9 cellular contexts compared by ENCODE assay signal in genomic region chr9:23492126-23493002, GRCh38.
DNase-seq lines count a peak whose midpoint lies in the region; ATAC-seq, FAIRE-seq and TF ChIP-seq lines count a peak whose summit lies in the region.
"Had no signal": no experiment of that assay in that cellular context is flagged by ENCODE, and none has a peak within 500 bp of the region (broad histone marks: within the 10 kb centered on the region; RNA-seq: fewer than 3 reads in every experiment).

No MANE protein-coding gene starts in this region.

- CTCF ChIA-PET in activated naive CD4-positive, alpha-beta T cell treated with anti-CD3 and anti-CD28 coated beads for 36 hours (lab: Charles Lee): no interaction called here

- dilution Hi-C loops in keratinocyte (cut with MboI; ENCODE audit: extremely low pct_ligation_motif_present, low sequenced_read_pairs): no loop called here

- H3K27ac ChIP-seq in keratinocyte (ENCODE audit: control insufficient read depth, insufficient read depth, low read length): no peak overlapping the region

- FAIRE-seq in keratinocyte (lab: Jason Lieb, UNC): peak; percentile 69

- peak; percentile 53 to 75 (median 73) for TF ChIP-seq CTCF in keratinocyte (optimal IDR thresholded peaks at IDR 0.05 in 1 of 3, IDR thresholded peaks at IDR 0.05 in 1 of 3, conservative IDR thresholded peaks at IDR 0.05 in 1 of 3; ENCODE audit: extremely low read depth in 1 of 3, insufficient read depth in 2 of 3, low read length in 3 of 3)

- intact Hi-C loops in activated naive CD4-positive, alpha-beta T cell treated with anti-CD3 and anti-CD28 coated beads for 36 hours (cut with micrococcal nuclease): loop anchor here (10.0 kb wide), 2 partner anchors 368 to 968 kb away; no protein-coding TSS in a partner anchor

- POLR2A ChIA-PET in naive thymus-derived CD8-positive, alpha-beta T cell (lab: Charles Lee): no interaction called here

- no peaks in the 10 kb centered on the region for H3K27me3 Mint-ChIP-seq in activated naive CD4-positive, alpha-beta T cell treated with anti-CD3 and anti-CD28 coated beads for 36 hours (ENCODE audit: low read depth)
- no peaks in the 10 kb centered on the region for H3K27me3 Mint-ChIP-seq in naive thymus-derived CD8-positive, alpha-beta T cell
- H3K27me3 Mint-ChIP-seq: B cell had no signal

- no peaks in the 10 kb centered on the region for H3K79me2 ChIP-seq in keratinocyte (ENCODE audit: control insufficient read depth, insufficient read depth, low read length)

- no peak overlapping the region for H3K4me3 ChIP-seq in keratinocyte (ENCODE audit: control insufficient read depth in 2 of 3, extremely low read depth in 1 of 3, insufficient read depth in 2 of 3, low read depth in 1 of 3, low read length in 3 of 3)

- no peak for ATAC-seq in naive thymus-derived CD8-positive, alpha-beta T cell

- no peaks in the 10 kb centered on the region for H3K9me1 ChIP-seq in keratinocyte (ENCODE audit: control insufficient read depth, extremely low read depth, insufficient read depth, low read length)

- H2AFZ ChIP-seq in keratinocyte (ENCODE audit: control insufficient read depth, low read length): no peak overlapping the region

- H3K4me1 ChIP-seq in keratinocyte (ENCODE audit: control insufficient read depth, extremely low read depth, insufficient read depth, low read length): peaks cover 2% of the 10 kb centered on the region

- no peaks in the 10 kb centered on the region for H3K9me3 ChIP-seq in keratinocyte (ENCODE audit: control insufficient read depth, low read depth, low read length)

- no peak overlapping the region for H3K9ac ChIP-seq in keratinocyte (ENCODE audit: control insufficient read depth, extremely low read depth, insufficient read depth, low read length)

- no peaks in the 10 kb centered on the region for H3K27me3 ChIP-seq in keratinocyte (ENCODE audit: control insufficient read depth, extremely low read depth, insufficient read depth, low read length)

- DNase-seq in NCI-H2029 treated with DMSO at 0.1 percent for 48 hours (lab: John Stamatoyannopoulos, UW): peak; percentile 1
- no peak for DNase-seq in NCI-H2029 (lab: John Stamatoyannopoulos, UW)
- peak; percentile 7 for DNase-seq in NCI-H1048 (lab: John Stamatoyannopoulos, UW)
- DNase-seq in SW480 (ENCODE audit: low spot score): peak; percentile 54
- DNase-seq in keratinocyte (ENCODE audit: low read depth, low spot score): no peak
- DNase-seq in activated CD4-positive, alpha-beta T cell treated with anti-CD3 and anti-CD28 coated beads for 1 hour: no peak
- no peak for DNase-seq in activated naive CD4-positive, alpha-beta T cell treated with anti-CD3 and anti-CD28 coated beads for 36 hours
- DNase-seq in naive thymus-derived CD8-positive, alpha-beta T cell: no peak

- H3K36me3 ChIP-seq in keratinocyte (ENCODE audit: control insufficient read depth in 2 of 2, extremely low read depth in 1 of 2, insufficient read depth in 2 of 2, low read length in 2 of 2): no peaks in the 10 kb centered on the region

- no peaks in the 10 kb centered on the region for H3K4me1 Mint-ChIP-seq in activated naive CD4-positive, alpha-beta T cell treated with anti-CD3 and anti-CD28 coated beads for 36 hours (ENCODE audit: low read depth)
- H3K4me1 Mint-ChIP-seq in naive thymus-derived CD8-positive, alpha-beta T cell: no peaks in the 10 kb centered on the region
- H3K4me1 Mint-ChIP-seq: B cell had no signal

- H3K9me3 Mint-ChIP-seq in activated naive CD4-positive, alpha-beta T cell treated with anti-CD3 and anti-CD28 coated beads for 36 hours: peaks cover 3% of the 10 kb centered on the region
- peaks cover 0 to 4% (median 0%) of the 10 kb centered on the region in 9 donors for H3K9me3 Mint-ChIP-seq in naive thymus-derived CD8-positive, alpha-beta T cell

- no peak overlapping the region for H3K27ac Mint-ChIP-seq in activated naive CD4-positive, alpha-beta T cell treated with anti-CD3 and anti-CD28 coated beads for 36 hours
- H3K27ac Mint-ChIP-seq in naive thymus-derived CD8-positive, alpha-beta T cell: no peak overlapping the region
- H3K27ac Mint-ChIP-seq: B cell had no signal

- H3K36me3 Mint-ChIP-seq in activated naive CD4-positive, alpha-beta T cell treated with anti-CD3 and anti-CD28 coated beads for 36 hours (ENCODE audit: low read depth): no peaks in the 10 kb centered on the region
- H3K36me3 Mint-ChIP-seq in naive thymus-derived CD8-positive, alpha-beta T cell: no peaks in the 10 kb centered on the region

- H4K20me1 ChIP-seq in keratinocyte (ENCODE audit: control insufficient read depth, extremely low read depth, insufficient read depth, low read length): no peaks in the 10 kb centered on the region

- H3K4me2 ChIP-seq in keratinocyte (ENCODE audit: control insufficient read depth, extremely low read depth, insufficient read depth, low read depth, low read length): peak overlapping the region; percentile 42

- H3K4me3 Mint-ChIP-seq in activated naive CD4-positive, alpha-beta T cell treated with anti-CD3 and anti-CD28 coated beads for 36 hours: no peak overlapping the region
- no peak overlapping the region for H3K4me3 Mint-ChIP-seq in naive thymus-derived CD8-positive, alpha-beta T cell
- H3K4me3 Mint-ChIP-seq: B cell had no signal

Comparison
In these comparisons a context has a peak if more than half of its experiments do, and no peak if none do; other contexts are left out.
1. DNase-seq: peak in NCI-H2029 treated with DMSO at 0.1 percent for 48 hours (single experiment), NCI-H1048 (single experiment) and SW480 (single experiment); none in NCI-H2029 (single experiment), keratinocyte (single experiment), activated CD4-positive, alpha-beta T cell treated with anti-CD3 and anti-CD28 coated beads for 1 hour (single experiment), activated naive CD4-positive, alpha-beta T cell treated with anti-CD3 and anti-CD28 coated beads for 36 hours (single experiment) and naive thymus-derived CD8-positive, alpha-beta T cell (0 of 10).